8 cellular contexts compared by ENCODE assay signal in genomic region chr10:79331226-79331625, GRCh38. TPM values are rescaled to one million over a fixed set of nuclear protein-coding genes. Genes with fewer than 3 reads are reported as not detected.
DNase-seq lines count a peak whose midpoint lies in the region; ATAC-seq and TF ChIP-seq lines count a peak whose summit lies in the region.

No MANE protein-coding gene starts in this region.

- no peaks in the 10 kb centered on the region for H3K9me2 ChIP-seq in GM23248 (ENCODE audit: insufficient read depth)

- no peak overlapping the region for H3K4me2 ChIP-seq in GM23248 (ENCODE audit: unreplicated experiment)

- H3K27ac ChIP-seq in GM23248 = peak overlapping the region; percentile 65
- no peak overlapping the region for H3K27ac ChIP-seq in sigmoid colon

- H3K27me3 Mint-ChIP-seq in T-helper 1 cell treated with Interleukin-12 subunit alpha and Interleukin-12 subunit beta and Interleukin-4 antibody, amounts not matched to agents 30 μg/mL and 1 μg/mL, for 36 hours (ENCODE audit: low read depth) = no peaks in the 10 kb centered on the region
- H3K27me3 Mint-ChIP-seq in natural killer cell treated with Interleukin-12 subunit alpha and Interleukin-12 subunit beta and Interleukin-15 and Interleukin-18, amount 100 ng/mL, for 72 hours = no peaks in the 10 kb centered on the region

- TF ChIP-seq POLR2A in sigmoid colon (IDR thresholded peaks at IDR 0.05) = no peak

- H3K4me3 ChIP-seq in GM23248 (no peak overlapping the region), sigmoid colon (no peak overlapping the region)

- intact Hi-C loops in sigmoid colon (cut with DNase I) = no loop called here

- 38 to 90% methylated on average over 1 to 5 of the region's 5 CpGs for WGBS in GM23248 (ENCODE audit: low coverage in 1 of 2, low lambda C conversion rate in 2 of 2, missing lambda C conversion rate in 2 of 2), 2 experiments
- 89 to 91% methylated on average over 5 of the region's 5 CpGs for WGBS in sigmoid colon, 2 donors

- peak in 1 of 2 donors; percentile 2 for ATAC-seq in natural killer cell treated with Interleukin-12 subunit alpha and Interleukin-12 subunit beta and Interleukin-15 and Interleukin-18, amount 100 ng/mL, for 72 hours

- H3K36me3 Mint-ChIP-seq in T-helper 1 cell treated with Interleukin-12 subunit alpha and Interleukin-12 subunit beta and Interleukin-4 antibody, amounts not matched to agents 30 μg/mL and 1 μg/mL, for 36 hours (ENCODE audit: low read depth) = peaks cover 4% of the 10 kb centered on the region
- peaks cover 6% of the 10 kb centered on the region for H3K36me3 Mint-ChIP-seq in natural killer cell treated with Interleukin-12 subunit alpha and Interleukin-12 subunit beta and Interleukin-15 and Interleukin-18, amount 100 ng/mL, for 72 hours

- peak overlapping the region; percentile 59 for H3K4me3 Mint-ChIP-seq in T-helper 1 cell treated with Interleukin-12 subunit alpha and Interleukin-12 subunit beta and Interleukin-4 antibody, amounts not matched to agents 30 μg/mL and 1 μg/mL, for 36 hours
- H3K4me3 Mint-ChIP-seq in natural killer cell treated with Interleukin-12 subunit alpha and Interleukin-12 subunit beta and Interleukin-15 and Interleukin-18, amount 100 ng/mL, for 72 hours = peak overlapping the region; percentile 59

- H3K27me3 ChIP-seq in GM23248 (replicated peaks; ENCODE audit: insufficient read depth) = no peaks in the 10 kb centered on the region
- H3K27me3 ChIP-seq in sigmoid colon = no peaks in the 10 kb centered on the region

- H3K9me3 Mint-ChIP-seq in T-helper 1 cell treated with Interleukin-12 subunit alpha and Interleukin-12 subunit beta and Interleukin-4 antibody, amounts not matched to agents 30 μg/mL and 1 μg/mL, for 36 hours = peaks cover 5% of the 10 kb centered on the region
- no peaks in the 10 kb centered on the region for H3K9me3 Mint-ChIP-seq in natural killer cell treated with Interleukin-12 subunit alpha and Interleukin-12 subunit beta and Interleukin-15 and Interleukin-18, amount 100 ng/mL, for 72 hours

- peaks cover 11% of the 10 kb centered on the region for H3F3A ChIP-seq in GM23248 (ENCODE audit: insufficient read depth)

- no peaks in the 10 kb centered on the region for H4K20me1 ChIP-seq in GM23248 (ENCODE audit: insufficient read depth)

- H3K4me1 Mint-ChIP-seq in T-helper 1 cell treated with Interleukin-12 subunit alpha and Interleukin-12 subunit beta and Interleukin-4 antibody, amounts not matched to agents 30 μg/mL and 1 μg/mL, for 36 hours (ENCODE audit: low read depth) = peaks cover 41% of the 10 kb centered on the region
- peaks cover 30 to 42% of the 10 kb centered on the region in 2 donors for H3K4me1 Mint-ChIP-seq in natural killer cell treated with Interleukin-12 subunit alpha and Interleukin-12 subunit beta and Interleukin-15 and Interleukin-18, amount 100 ng/mL, for 72 hours (ENCODE audit: low read depth in 2 of 2)

- peak overlapping the region; percentile 48 for H3K9ac ChIP-seq in GM23248

- DNase-seq in T-helper 1 cell = no peak
- DNase-seq in GM23248 = no peak
- DNase-seq in SW480 (ENCODE audit: low spot score) = peak; percentile 50
- DNase-seq in natural killer cell treated with Interleukin-12 subunit alpha and Interleukin-12 subunit beta and Interleukin-15 and Interleukin-18, amount 100 ng/mL, for 72 hours (ENCODE audit: low spot score) = no peak
- DNase-seq in middle frontal gyrus (ENCODE audit: extremely low spot score, low spot score) = no peak
- DNase-seq in sigmoid colon = no peak
- DNase-seq in HT-29 (ENCODE audit: low spot score) = no peak

- in situ Hi-C loops in GM23248 (cut with MboI) = no loop called here

- H3K4me1 ChIP-seq in GM23248 (ENCODE audit: insufficient read depth) (peaks cover 23% of the 10 kb centered on the region), sigmoid colon (peaks cover 0 to 24% (median 17%) of the 10 kb centered on the region in 4 donors)

- no peak for TF ChIP-seq EP300 in sigmoid colon (IDR thresholded peaks at IDR 0.05)

- no peak overlapping the region for H2AFZ ChIP-seq in GM23248

- no peaks in the 10 kb centered on the region for H3K79me2 ChIP-seq in GM23248 (ENCODE audit: insufficient read depth)

- no peaks in the 10 kb centered on the region for H3K36me3 ChIP-seq in GM23248 (ENCODE audit: low read depth)
- H3K36me3 ChIP-seq in sigmoid colon = no peaks in the 10 kb centered on the region

- TF ChIP-seq CTCF in sigmoid colon (IDR thresholded peaks at IDR 0.05) = no peak

- peak overlapping the region; percentile 97 for H3K27ac Mint-ChIP-seq in T-helper 1 cell treated with Interleukin-12 subunit alpha and Interleukin-12 subunit beta and Interleukin-4 antibody, amounts not matched to agents 30 μg/mL and 1 μg/mL, for 36 hours
- peak overlapping the region; percentile 87 to 95 for H3K27ac Mint-ChIP-seq in natural killer cell treated with Interleukin-12 subunit alpha and Interleukin-12 subunit beta and Interleukin-15 and Interleukin-18, amount 100 ng/mL, for 72 hours

- H3K9me3 ChIP-seq in GM23248 (ENCODE audit: low read depth) (no peaks in the 10 kb centered on the region), sigmoid colon (no peaks in the 10 kb centered on the region)

RNA-seq across cellular contexts. Expression of gene PPIF, which starts 16.0 kb away (rescaled TPM):
- 18.7 and 24.6 TPM in 2 replicates for total RNA-seq in GM23248 (2014; rRNA removed; shearing (Covaris generic))
- polyA plus RNA-seq in GM23248 (2016; fragmentation: Nextera tagmentation; extraction: Ambion mirVana) (45.5 and 50.8 TPM in 2 replicates), sigmoid colon (10 to 100 TPM; 60.7 to 74.9 (median 71.9) TPM)
- total RNA-seq in natural killer cell treated with Interleukin-12 subunit alpha and Interleukin-12 subunit beta and Interleukin-15 and Interleukin-18, amount 100 ng/mL, for 72 hours = 100 to 1,000 TPM; 266 to 391 TPM
- total RNA-seq in sigmoid colon = 10 to 100 TPM; 26.4 to 48.5 (median 32.5) TPM
- total RNA-seq in HT-29 (2014; rRNA removed; shearing (Covaris generic)) = 58.3 and 65.8 TPM in 2 replicates
